ENCODE assay signal across 2 cellular contexts in the genomic region with DNA sequence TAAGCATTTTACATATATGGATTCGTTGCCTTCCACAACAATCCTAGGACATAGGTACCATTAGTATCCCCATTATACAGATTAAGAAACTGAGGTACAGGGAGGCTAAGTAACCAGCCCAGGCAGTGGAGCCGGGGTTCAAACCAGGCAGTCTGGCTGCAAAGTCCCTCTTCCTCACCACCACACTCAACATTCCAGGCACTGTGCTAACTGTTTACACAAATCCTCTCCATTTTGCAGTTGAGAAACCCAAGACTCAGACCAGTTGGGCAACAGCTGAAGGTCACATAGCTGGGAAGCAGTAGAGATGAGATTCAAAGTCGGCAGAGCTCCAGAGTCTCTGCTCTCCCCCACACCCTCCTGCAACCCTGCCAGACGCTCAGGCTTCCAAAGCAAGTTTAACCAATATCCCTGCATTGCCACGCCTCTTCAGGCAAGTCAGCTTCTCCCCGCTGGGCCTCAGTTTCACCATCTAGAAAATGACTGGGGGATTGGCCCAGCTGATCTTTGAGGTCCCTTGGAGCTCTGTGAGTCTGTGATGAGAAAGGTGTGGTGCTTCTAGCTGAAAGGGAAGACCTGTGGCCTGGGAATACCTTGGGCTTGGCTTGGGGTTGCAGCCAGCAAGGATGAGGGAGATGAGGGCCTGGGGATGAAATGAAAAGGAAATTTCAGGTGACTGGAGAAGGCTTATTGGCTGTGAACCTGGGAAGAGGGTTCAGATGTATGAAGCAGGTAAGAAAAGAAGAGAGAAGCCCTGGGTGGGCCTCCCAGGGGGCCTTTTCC.
TF ChIP-seq lines count a peak whose summit lies in the region.

No MANE protein-coding gene starts in this region.

TF ChIP-seq in SK-N-SH, 30 proteins besides CTCF, POLR2A, EP300 and RAD21 (continued from another document):
- TF ChIP-seq, protein P1, sequence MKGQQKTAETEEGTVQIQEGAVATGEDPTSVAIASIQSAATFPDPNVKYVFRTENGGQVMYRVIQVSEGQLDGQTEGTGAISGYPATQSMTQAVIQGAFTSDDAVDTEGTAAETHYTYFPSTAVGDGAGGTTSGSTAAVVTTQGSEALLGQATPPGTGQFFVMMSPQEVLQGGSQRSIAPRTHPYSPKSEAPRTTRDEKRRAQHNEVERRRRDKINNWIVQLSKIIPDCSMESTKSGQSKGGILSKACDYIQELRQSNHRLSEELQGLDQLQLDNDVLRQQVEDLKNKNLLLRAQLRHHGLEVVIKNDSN (IDR thresholded peaks at IDR 0.05; ENCODE audit: borderline replicate concordance, low read depth) = no peak
- no peak for TF ChIP-seq TCF12 (IDR thresholded peaks at IDR 0.05)

TF ChIP-seq in SK-N-SH treated with all-trans-retinoic acid at 6 μM for 48 hours, 23 proteins besides CTCF, POLR2A, EP300 and RAD21 (continued from another document):
- TF ChIP-seq RARB (CRISPR knock-in tag; IDR thresholded peaks at IDR 0.05) (no peak), CSDC2 (CRISPR knock-in tag; IDR thresholded peaks at IDR 0.05) (no peak), SNAI2 (CRISPR knock-in tag; IDR thresholded peaks at IDR 0.05) (no peak), ESRRG (CRISPR knock-in tag; IDR thresholded peaks at IDR 0.05) (no peak), ZC3H10 (CRISPR knock-in tag; IDR thresholded peaks at IDR 0.05) (no peak), ZNF565 (CRISPR knock-in tag; conservative IDR thresholded peaks at IDR 0.05; ENCODE audit: low read depth) (no peak), OSR1 (CRISPR knock-in tag; IDR thresholded peaks at IDR 0.05) (no peak), ZFP30 (CRISPR knock-in tag; IDR thresholded peaks at IDR 0.05) (no peak), BACH2 (CRISPR knock-in tag; IDR thresholded peaks at IDR 0.05; ENCODE audit: borderline replicate concordance) (no peak), TCF4 (CRISPR knock-in tag; IDR thresholded peaks at IDR 0.05; ENCODE audit: borderline replicate concordance) (no peak), ZFP3 (CRISPR knock-in tag; IDR thresholded peaks at IDR 0.05) (no peak), TOX (CRISPR knock-in tag; IDR thresholded peaks at IDR 0.05; ENCODE audit: borderline replicate concordance) (no peak), PPARA (CRISPR knock-in tag; IDR thresholded peaks at IDR 0.05; ENCODE audit: borderline replicate concordance) (no peak)
- TF ChIP-seq, protein P2, sequence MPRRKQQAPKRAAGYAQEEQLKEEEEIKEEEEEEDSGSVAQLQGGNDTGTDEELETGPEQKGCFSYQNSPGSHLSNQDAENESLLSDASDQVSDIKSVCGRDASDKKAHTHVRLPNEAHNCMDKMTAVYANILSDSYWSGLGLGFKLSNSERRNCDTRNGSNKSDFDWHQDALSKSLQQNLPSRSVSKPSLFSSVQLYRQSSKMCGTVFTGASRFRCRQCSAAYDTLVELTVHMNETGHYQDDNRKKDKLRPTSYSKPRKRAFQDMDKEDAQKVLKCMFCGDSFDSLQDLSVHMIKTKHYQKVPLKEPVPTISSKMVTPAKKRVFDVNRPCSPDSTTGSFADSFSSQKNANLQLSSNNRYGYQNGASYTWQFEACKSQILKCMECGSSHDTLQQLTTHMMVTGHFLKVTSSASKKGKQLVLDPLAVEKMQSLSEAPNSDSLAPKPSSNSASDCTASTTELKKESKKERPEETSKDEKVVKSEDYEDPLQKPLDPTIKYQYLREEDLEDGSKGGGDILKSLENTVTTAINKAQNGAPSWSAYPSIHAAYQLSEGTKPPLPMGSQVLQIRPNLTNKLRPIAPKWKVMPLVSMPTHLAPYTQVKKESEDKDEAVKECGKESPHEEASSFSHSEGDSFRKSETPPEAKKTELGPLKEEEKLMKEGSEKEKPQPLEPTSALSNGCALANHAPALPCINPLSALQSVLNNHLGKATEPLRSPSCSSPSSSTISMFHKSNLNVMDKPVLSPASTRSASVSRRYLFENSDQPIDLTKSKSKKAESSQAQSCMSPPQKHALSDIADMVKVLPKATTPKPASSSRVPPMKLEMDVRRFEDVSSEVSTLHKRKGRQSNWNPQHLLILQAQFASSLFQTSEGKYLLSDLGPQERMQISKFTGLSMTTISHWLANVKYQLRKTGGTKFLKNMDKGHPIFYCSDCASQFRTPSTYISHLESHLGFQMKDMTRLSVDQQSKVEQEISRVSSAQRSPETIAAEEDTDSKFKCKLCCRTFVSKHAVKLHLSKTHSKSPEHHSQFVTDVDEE (CRISPR knock-in tag; IDR thresholded peaks at IDR 0.05) = no peak
